Comparison of ENCODE assay signal across 18 cellular contexts in genomic region chr18:61362511-61362910, GRCh38. TPM values are rescaled to one million over a fixed set of nuclear protein-coding genes. Genes with fewer than 3 reads are reported as not detected.
DNase-seq lines count a peak whose midpoint lies in the region; ATAC-seq, FAIRE-seq and TF ChIP-seq lines count a peak whose summit lies in the region.
"Had no signal": no experiment of that assay in that cellular context is flagged by ENCODE, and none has a peak within 500 bp of the region (broad histone marks: within the 10 kb centered on the region; RNA-seq: fewer than 3 reads in every experiment).

No MANE protein-coding gene starts in this region.

- H3K27me3 ChIP-seq in GM23248 (replicated peaks; ENCODE audit: insufficient read depth) = no peaks in the 10 kb centered on the region

- no peak overlapping the region for H3K27ac ChIP-seq in GM23248

- no peak for TF ChIP-seq POLR2A in GM12892 (IDR thresholded peaks at IDR 0.05; ENCODE audit: low read depth, low read length)

- H3K9me3 ChIP-seq in GM23248 (ENCODE audit: low read depth) = no peaks in the 10 kb centered on the region

- no peaks in the 10 kb centered on the region for H4K20me1 ChIP-seq in GM23248 (ENCODE audit: insufficient read depth)

- H3K9me2 ChIP-seq in GM23248 (ENCODE audit: insufficient read depth) = 0 out of 2 replicates have a peak, but pooled peaks cover 3% of the 10 kb centered on the region

- FAIRE-seq in GM12892 (lab: Jason Lieb, UNC) = no peak
- FAIRE-seq: GM12878, GM18507, H1 had no signal

- H3F3A ChIP-seq in GM23248 (ENCODE audit: insufficient read depth) = no peaks in the 10 kb centered on the region

- H3K4me2 ChIP-seq in GM23248 (ENCODE audit: unreplicated experiment) = no peak overlapping the region

- no peak overlapping the region for H3K4me3 ChIP-seq in GM23248
- H3K4me3 ChIP-seq: GM12878 had no signal

- 85 to 92% methylated on average over 1 of the region's 1 CpG for WGBS in GM23248 (ENCODE audit: low coverage in 1 of 2, low lambda C conversion rate in 2 of 2, missing lambda C conversion rate in 2 of 2), 2 experiments

- peak; percentile 43 for ATAC-seq in esophagus mucosa
- ATAC-seq: GM12878 had no signal

- no peak overlapping the region for H2AFZ ChIP-seq in GM23248

- no peak overlapping the region for H3K9ac ChIP-seq in GM23248

- no peaks in the 10 kb centered on the region for H3K79me2 ChIP-seq in GM23248 (ENCODE audit: insufficient read depth)

- in situ Hi-C loops in GM23248 (cut with MboI) = no loop called here

- no peaks in the 10 kb centered on the region for H3K4me1 ChIP-seq in GM23248 (ENCODE audit: insufficient read depth)

- no peaks in the 10 kb centered on the region for H3K36me3 ChIP-seq in GM23248 (ENCODE audit: low read depth)

- peak; percentile 1 for DNase-seq in ELR (ENCODE audit: low read depth)
- DNase-seq in GM23248 = peak; percentile 8
- DNase-seq in stimulated activated naive CD4-positive, alpha-beta T cell treated with Interleukin-2 at 50 U/mL for 16 hours (lab: John Stamatoyannopoulos, UW) = no peak
- DNase-seq in DMS79 (lab: John Stamatoyannopoulos, UW) = no peak
- DNase-seq in GM12892 (ENCODE audit: insufficient read length) = no peak
- DNase-seq: C1 segment of cervical spinal cord; Calu3; CD4-positive, alpha-beta memory T cell; COR-L47; GDM1; H7; HCEC 1CT had no signal

RNA-seq across cellular contexts. Expression of gene CDH20, which starts 29.3 kb away (rescaled TPM):
- not detected in 2 replicates for total RNA-seq in GM23248 (2014; rRNA removed; shearing (Covaris generic))
- polyA plus RNA-seq in GM23248 (2016; fragmentation: Nextera tagmentation; extraction: Ambion mirVana) = 0.13 TPM in 1 of 2 replicates, not detected in the other
- total RNA-seq in esophagus mucosa = not detected
- not detected for polyA plus RNA-seq in GM12892 (2012; ENCODE audit: missing spikeins)
- total RNA-seq: A172; Calu3; CD4-positive, alpha-beta memory T cell; Daoy; GM12878 had no signal
- polyA plus RNA-seq: CD4-positive, alpha-beta memory T cell; GM12878 had no signal

Comparison
In these comparisons a context has a peak if more than half of its experiments do, and no peak if none do; other contexts are left out.
1. DNase-seq: peak in ELR (single experiment) and GM23248 (single experiment); none in stimulated activated naive CD4-positive, alpha-beta T cell treated with Interleukin-2 at 50 U/mL for 16 hours (single experiment), DMS79 (single experiment) and GM12892 (single experiment).